ENCODE assay signal across 8 cellular contexts in genomic region chr1:34929853-34930701, GRCh38. TPM values are rescaled to one million over a fixed set of nuclear protein-coding genes. Genes with fewer than 3 reads are reported as not detected.
A peak's percentile ranks its signal among the peaks of the same experiment; 100 is the strongest.
DNase-seq lines count a peak whose midpoint lies in the region; ATAC-seq, FAIRE-seq and TF ChIP-seq lines count a peak whose summit lies in the region.

No MANE protein-coding gene starts in this region.

- no peak for TF ChIP-seq POLR2A in stomach (IDR thresholded peaks at IDR 0.05)

- peak overlapping the region; percentile 44 to 54 for H3K4me3 Mint-ChIP-seq in activated T-cell treated with anti-CD3 and anti-CD28 coated beads, Interleukin-2, amount 50 U/mL, for 72 hours

- intact Hi-C loops in left lung (cut with DNase I) (no loop called here), stomach (cut with DNase I; ENCODE audit: low total_unique reads) (no loop called here), kidney (cut with DNase I) (no loop called here)

- TF ChIP-seq EP300 in stomach (IDR thresholded peaks at IDR 0.05): no peak

- peaks cover 5% of the 10 kb centered on the region in 2 donors for H3K36me3 Mint-ChIP-seq in activated T-cell treated with anti-CD3 and anti-CD28 coated beads, Interleukin-2, amount 50 U/mL, for 72 hours (ENCODE audit: insufficient read depth in 2 of 2)

- H3K36me3 ChIP-seq in left lung (no peaks in the 10 kb centered on the region), stomach (no peaks in the 10 kb centered on the region), kidney (ENCODE audit: control insufficient read depth in 1 of 2, insufficient read depth in 2 of 2, low read length in 2 of 2) (no peaks in the 10 kb centered on the region)

- peaks cover 3 to 16% of the 10 kb centered on the region in 2 donors for H3K4me1 ChIP-seq in left lung
- peaks cover 16 to 20% (median 17%) of the 10 kb centered on the region in 4 donors for H3K4me1 ChIP-seq in stomach
- H3K4me1 ChIP-seq in kidney (ENCODE audit: control insufficient read depth in 1 of 2, insufficient read depth in 1 of 2, low read depth in 1 of 2, low read length in 2 of 2): peaks cover 0 to 9% of the 10 kb centered on the region in 2 donors

- H3K9me3 Mint-ChIP-seq in activated T-cell treated with anti-CD3 and anti-CD28 coated beads, Interleukin-2, amount 50 U/mL, for 72 hours: no peaks in the 10 kb centered on the region

- no peaks in the 10 kb centered on the region for H3K9me3 ChIP-seq in left lung
- no peaks in the 10 kb centered on the region for H3K9me3 ChIP-seq in stomach
- H3K9me3 ChIP-seq in kidney (ENCODE audit: control insufficient read depth in 1 of 2, low read length in 2 of 2): no peaks in the 10 kb centered on the region

- TF ChIP-seq CTCF in left lung (IDR thresholded peaks at IDR 0.05): no peak
- TF ChIP-seq CTCF in stomach (IDR thresholded peaks at IDR 0.05): no peak
- no peak for TF ChIP-seq CTCF in kidney (IDR thresholded peaks at IDR 0.05; ENCODE audit: borderline replicate concordance, extremely low read depth, insufficient read depth)

- H3K4me3 ChIP-seq in left lung: peak overlapping the region; percentile 9 to 30
- peak overlapping the region; percentile 44 to 64 (median 55) for H3K4me3 ChIP-seq in stomach
- no peak overlapping the region for H3K4me3 ChIP-seq in kidney (ENCODE audit: low read length in 2 of 2)

- peaks cover 9% of the 10 kb centered on the region for H3K4me1 Mint-ChIP-seq in activated T-cell treated with anti-CD3 and anti-CD28 coated beads, Interleukin-2, amount 50 U/mL, for 72 hours (ENCODE audit: low read depth)

- peak in 2 of 3 experiments; percentile 72 to 81 for DNase-seq in NCI-H1417 (lab: John Stamatoyannopoulos, UW)
- no peak for DNase-seq in NCI-H1417 treated with DMSO at 0.1 percent for 48 hours (lab: John Stamatoyannopoulos, UW)
- DNase-seq in activated T-cell treated with anti-CD3 and anti-CD28 coated beads, Interleukin-2, amount 50 U/mL, for 72 hours: peak; percentile 6
- DNase-seq in left lung: no peak
- no peak for DNase-seq in stomach
- DNase-seq in OCI-M1 (lab: John Stamatoyannopoulos, UW): no peak
- no peak for DNase-seq in NCI-H2081 treated with DMSO at 0.1 percent for 48 hours (lab: John Stamatoyannopoulos, UW)
- no peak for DNase-seq in kidney

- no peak for FAIRE-seq in kidney (lab: Jason Lieb, UNC)

- H3K27me3 Mint-ChIP-seq in activated T-cell treated with anti-CD3 and anti-CD28 coated beads, Interleukin-2, amount 50 U/mL, for 72 hours (ENCODE audit: low read depth): peaks cover 56% of the 10 kb centered on the region

- H3K27me3 ChIP-seq in left lung: peaks cover 47 to 84% of the 10 kb centered on the region in 2 donors
- peaks cover 17 to 74% (median 61%) of the 10 kb centered on the region in 3 donors for H3K27me3 ChIP-seq in stomach

- 2 to 10% (median 2%) methylated on average over 2 to 61 of the region's 61 CpGs for WGBS in stomach, 5 donors

- ATAC-seq in activated T-cell treated with anti-CD3 and anti-CD28 coated beads, Interleukin-2, amount 50 U/mL, for 72 hours (replicated peaks in 1 of 2): peak; percentile 29 to 39
- no peak for ATAC-seq in left lung

- H3K27ac ChIP-seq in left lung (no peak overlapping the region), stomach (no peak overlapping the region), kidney (ENCODE audit: low read depth in 2 of 2, low read length in 2 of 2) (no peak overlapping the region)

- no peak overlapping the region for H3K9ac ChIP-seq in kidney (ENCODE audit: low read length in 2 of 2)

- H3K27ac Mint-ChIP-seq in activated T-cell treated with anti-CD3 and anti-CD28 coated beads, Interleukin-2, amount 50 U/mL, for 72 hours: no peak overlapping the region

RNA-seq across cellular contexts. Expression of gene DLGAP3, which starts 0.6 kb away (rescaled TPM):
- total RNA-seq in activated T-cell treated with anti-CD3 and anti-CD28 coated beads, Interleukin-2, amount 50 U/mL, for 72 hours: 1 to 10 TPM; 1.4 to 1.8 TPM
- total RNA-seq in left lung (under 1 TPM; 0.12 to 0.42 TPM), stomach (under 1 TPM in 2 of 5 donors, not detected in 3; 0.18 to 0.29 TPM), kidney (1.0 TPM)
- polyA plus RNA-seq in stomach (under 1 TPM; 0.15 to 0.25 (median 0.15) TPM), kidney (ENCODE audit: insufficient read depth, low read depth, low replicate concordance) (0.71 TPM)

RNA-seq across cellular contexts. Expression of gene TMEM35B, which starts 55.1 kb away (rescaled TPM):
- total RNA-seq in activated T-cell treated with anti-CD3 and anti-CD28 coated beads, Interleukin-2, amount 50 U/mL, for 72 hours: 10 to 100 TPM; 27.1 to 29.8 TPM
- total RNA-seq in left lung: 10 to 100 TPM; 35.2 to 43.1 TPM
- 100 to 1,000 TPM in 1 of 5 donors, 10 to 100 TPM in 3, 1 to 10 TPM in 1; 2.0 to 131 (median 17.6) TPM for total RNA-seq in stomach
- polyA plus RNA-seq in stomach: 10 to 100 TPM; 12.5 to 31.1 (median 15.1) TPM
- 44.2 TPM for total RNA-seq in kidney
- polyA plus RNA-seq in kidney (ENCODE audit: insufficient read depth, low read depth, low replicate concordance): 48.3 TPM

Comparison
In these comparisons a context has a peak if more than half of its experiments do, and no peak if none do; other contexts are left out.
1. DNase-seq: peak in NCI-H1417 (2 of 3) and activated T-cell treated with anti-CD3 and anti-CD28 coated beads, Interleukin-2, amount 50 U/mL, for 72 hours (2 of 2); none in NCI-H1417 treated with DMSO at 0.1 percent for 48 hours (single experiment), left lung (0 of 2), stomach (single experiment), OCI-M1 (single experiment), NCI-H2081 treated with DMSO at 0.1 percent for 48 hours (single experiment) and kidney (single experiment).
2. H3K4me3 ChIP-seq: peak in left lung (2 of 2) and stomach (4 of 4); none in kidney (0 of 2).